Comparison of ENCODE assay signal across 14 cellular contexts in the genomic region with DNA sequence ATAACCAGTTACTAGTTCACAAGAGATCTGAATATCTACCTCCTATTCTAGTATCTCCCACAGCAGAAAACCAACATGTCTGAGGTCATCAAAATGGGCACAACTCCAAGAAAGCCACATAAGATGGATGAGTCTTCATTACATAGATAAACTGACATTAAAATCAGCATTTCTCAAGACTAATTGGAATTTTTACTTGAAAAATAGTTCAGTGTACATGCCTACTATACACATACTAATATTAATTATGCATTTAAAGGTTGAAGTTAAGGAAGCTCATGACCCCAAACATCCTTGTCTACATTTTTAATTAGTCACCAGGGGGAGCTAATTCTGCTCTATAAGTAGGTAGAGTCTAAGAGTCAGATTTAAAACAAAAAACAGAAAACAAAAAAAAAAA. TPM values are rescaled to one million over a fixed set of nuclear protein-coding genes. Genes with fewer than 3 reads are reported as not detected.
A peak's percentile ranks its signal among the peaks of the same experiment; 100 is the strongest.
DNase-seq lines count a peak whose midpoint lies in the region; ATAC-seq and TF ChIP-seq lines count a peak whose summit lies in the region.
"Had no signal": no experiment of that assay in that cellular context is flagged by ENCODE, and none has a peak within 500 bp of the region (broad histone marks: within the 10 kb centered on the region; RNA-seq: fewer than 3 reads in every experiment).

No MANE protein-coding gene starts in this region.

- no peaks in the 10 kb centered on the region for H3K9me3 Mint-ChIP-seq in HFFc6
- H3K9me3 Mint-ChIP-seq: activated CD4-positive, alpha-beta T cell treated with anti-CD3 and anti-CD28 coated beads, Interleukin-2, amount 10 ng/mL, durations not matched to agents 7 days and 5 days; immature natural killer cell; stimulated activated naive CD8-positive, alpha-beta T cell treated with anti-CD3 and anti-CD28 coated beads, Interleukin-15, Interleukin-2, amounts not matched to agents 100 ng/mL and 50 ng/mL, for 24 hours had no signal

- in situ Hi-C loops in SK-MEL-5 (cut with HindIII; ENCODE audit: low pct_unique_long_range_greater_than_20kb, low sequenced_read_pairs) = no loop called here

- H3K4me3 ChIP-seq in BJ (ENCODE audit: low read depth, low read length) (no peak overlapping the region), fibroblast of villous mesenchyme (ENCODE audit: low read depth, low read length) (no peak overlapping the region)
- H3K4me3 ChIP-seq: sigmoid colon had no signal

- no peaks in the 10 kb centered on the region for H3K36me3 ChIP-seq in BJ (ENCODE audit: control insufficient read depth, insufficient read depth, low read length)
- H3K36me3 ChIP-seq: sigmoid colon had no signal

- H3K27me3 ChIP-seq in BJ (ENCODE audit: control insufficient read depth, insufficient read depth, low read length) = no peaks in the 10 kb centered on the region
- H3K27me3 ChIP-seq: sigmoid colon had no signal

- DNase-seq in BJ (ENCODE audit: low read depth) (no peak), HFFc6 (peak; percentile 55), SK-MEL-5 (ENCODE audit: low read depth, low spot score) (peak; percentile 45), fibroblast of villous mesenchyme (ENCODE audit: low read depth) (peak; percentile 46), middle frontal gyrus (ENCODE audit: extremely low spot score, low spot score) (no peak), T-helper 17 cell (no peak)
- DNase-seq: activated CD4-positive, alpha-beta T cell treated with anti-CD3 and anti-CD28 coated beads, Interleukin-2, amount 10 ng/mL, durations not matched to agents 7 days and 5 days; COR-L47; immature natural killer cell; NK-92 treated with Interleukin-12 subunit alpha and Interleukin-12 subunit beta, amount 100 ng/mL, for 24 hours; sigmoid colon had no signal

- TF ChIP-seq CTCF in BJ (IDR thresholded peaks at IDR 0.05; ENCODE audit: insufficient read depth, low read depth, low read length) = 0 out of 2 replicates have a peak, but pooled peaks have one; percentile 13
- TF ChIP-seq CTCF in HFFc6 (IDR thresholded peaks at IDR 0.05) = peak; percentile 61
- peak; percentile 40 for TF ChIP-seq CTCF in fibroblast of villous mesenchyme (IDR thresholded peaks at IDR 0.05; ENCODE audit: insufficient read depth, low read depth, low read length)

- H3K9me3 ChIP-seq in T-helper 17 cell (ENCODE audit: control insufficient read depth, low read length, poor library complexity, severe bottlenecking) = no peaks in the 10 kb centered on the region
- H3K9me3 ChIP-seq: sigmoid colon had no signal

- H3K27me3 Mint-ChIP-seq in HFFc6 (ENCODE audit: insufficient read depth) (no peaks in the 10 kb centered on the region; the same call in 1 of the 2 replicates), T-helper 17 cell (peaks cover 4% of the 10 kb centered on the region)

- CTCF ChIA-PET in BJ (lab: Yijun Ruan, JAX) = interaction anchor here (1.0 kb wide), 1 partner anchor 26 kb away, joined by 3 read pairs; no protein-coding TSS in a partner anchor

- peaks cover 13% of the 10 kb centered on the region; the same call in 1 of the 2 replicates for H3K4me1 Mint-ChIP-seq in HFFc6 (ENCODE audit: low read depth)
- H3K4me1 Mint-ChIP-seq in T-helper 17 cell = no peaks in the 10 kb centered on the region
- H3K4me1 Mint-ChIP-seq: activated CD4-positive, alpha-beta T cell treated with anti-CD3 and anti-CD28 coated beads, Interleukin-2, amount 10 ng/mL, durations not matched to agents 7 days and 5 days; immature natural killer cell had no signal

- ATAC-seq in GM21390 (IDR thresholded peaks at IDR 0.05; ENCODE audit: unreplicated experiment) (no peak), HG03432 (IDR thresholded peaks at IDR 0.05; ENCODE audit: unreplicated experiment) (no peak), T-helper 17 cell (no peak)

- no peak overlapping the region for H3K27ac Mint-ChIP-seq in HFFc6
- H3K27ac Mint-ChIP-seq in T-helper 17 cell = no peak overlapping the region
- H3K27ac Mint-ChIP-seq: activated CD4-positive, alpha-beta T cell treated with anti-CD3 and anti-CD28 coated beads, Interleukin-2, amount 10 ng/mL, durations not matched to agents 7 days and 5 days; immature natural killer cell; stimulated activated naive CD8-positive, alpha-beta T cell treated with anti-CD3 and anti-CD28 coated beads, Interleukin-15, Interleukin-2, amounts not matched to agents 100 ng/mL and 50 ng/mL, for 24 hours had no signal

- POLR2A ChIA-PET in BJ (lab: Charles Lee) = no interaction called here

- H3K36me3 Mint-ChIP-seq in HFFc6 (ENCODE audit: low read depth) (no peaks in the 10 kb centered on the region), T-helper 17 cell (ENCODE audit: low read depth) (no peaks in the 10 kb centered on the region)
- H3K36me3 Mint-ChIP-seq: immature natural killer cell had no signal

- H3K4me3 Mint-ChIP-seq in HFFc6 (no peak overlapping the region), T-helper 17 cell (no peak overlapping the region)
- H3K4me3 Mint-ChIP-seq: activated CD4-positive, alpha-beta T cell treated with anti-CD3 and anti-CD28 coated beads, Interleukin-2, amount 10 ng/mL, durations not matched to agents 7 days and 5 days; immature natural killer cell; stimulated activated naive CD8-positive, alpha-beta T cell treated with anti-CD3 and anti-CD28 coated beads, Interleukin-15, Interleukin-2, amounts not matched to agents 100 ng/mL and 50 ng/mL, for 24 hours had no signal

RNA-seq across cellular contexts. Expression of a gene that starts 41.9 kb away (rescaled TPM):
- 18.6 and 29.3 TPM in 2 replicates for polyA plus RNA-seq in BJ (2011; rRNA removed)
- 29.5 and 48.8 TPM in 2 replicates for polyA minus RNA-seq in BJ (2011; rRNA and poly(A)+ RNA removed)
- total RNA-seq in HFFc6 (2021; fragmentation: NEBNext Ultra II Directional; extraction: Animal tissue kit (Norgen Biotek cat#: 25700)) = 1 to 10 TPM in 2 of 6 experiments, under 1 TPM in 4; 0.27 to 5.3 (median 0.84) TPM
- total RNA-seq in SK-MEL-5 (2014; rRNA removed; shearing (Covaris generic)) = 1.9 and 4.9 TPM in 2 replicates
- 6.7 and 11.7 TPM in 2 replicates for polyA plus RNA-seq in SK-MEL-5 (2015; cell fraction: cytosol; rRNA removed)
- polyA plus RNA-seq in SK-MEL-5 (2015; cell fraction: nucleus; rRNA removed) = 3.8 and 6.5 TPM in 2 replicates
- total RNA-seq in fibroblast of villous mesenchyme = 4.7 and 11.3 TPM in 2 replicates
- total RNA-seq in T-helper 17 cell = 1 to 10 TPM in 1 of 2 donors, not detected in 1; 1.1 TPM
- total RNA-seq: activated CD4-positive, alpha-beta T cell treated with anti-CD3 and anti-CD28 coated beads, Interleukin-2, amount 10 ng/mL, durations not matched to agents 7 days and 5 days had no signal

Comparison
In these comparisons a context has a peak if more than half of its experiments do, and no peak if none do; other contexts are left out.
1. DNase-seq: peak in HFFc6 (single experiment), SK-MEL-5 (single experiment) and fibroblast of villous mesenchyme (single experiment); none in BJ (single experiment), middle frontal gyrus (single experiment) and T-helper 17 cell (0 of 3).
2. Peak in every context shown above with its lines, with median percentiles within 50 percentile points of each other: CTCF ChIP-seq.